15 cellular contexts compared by ENCODE assay signal in the genomic region with DNA sequence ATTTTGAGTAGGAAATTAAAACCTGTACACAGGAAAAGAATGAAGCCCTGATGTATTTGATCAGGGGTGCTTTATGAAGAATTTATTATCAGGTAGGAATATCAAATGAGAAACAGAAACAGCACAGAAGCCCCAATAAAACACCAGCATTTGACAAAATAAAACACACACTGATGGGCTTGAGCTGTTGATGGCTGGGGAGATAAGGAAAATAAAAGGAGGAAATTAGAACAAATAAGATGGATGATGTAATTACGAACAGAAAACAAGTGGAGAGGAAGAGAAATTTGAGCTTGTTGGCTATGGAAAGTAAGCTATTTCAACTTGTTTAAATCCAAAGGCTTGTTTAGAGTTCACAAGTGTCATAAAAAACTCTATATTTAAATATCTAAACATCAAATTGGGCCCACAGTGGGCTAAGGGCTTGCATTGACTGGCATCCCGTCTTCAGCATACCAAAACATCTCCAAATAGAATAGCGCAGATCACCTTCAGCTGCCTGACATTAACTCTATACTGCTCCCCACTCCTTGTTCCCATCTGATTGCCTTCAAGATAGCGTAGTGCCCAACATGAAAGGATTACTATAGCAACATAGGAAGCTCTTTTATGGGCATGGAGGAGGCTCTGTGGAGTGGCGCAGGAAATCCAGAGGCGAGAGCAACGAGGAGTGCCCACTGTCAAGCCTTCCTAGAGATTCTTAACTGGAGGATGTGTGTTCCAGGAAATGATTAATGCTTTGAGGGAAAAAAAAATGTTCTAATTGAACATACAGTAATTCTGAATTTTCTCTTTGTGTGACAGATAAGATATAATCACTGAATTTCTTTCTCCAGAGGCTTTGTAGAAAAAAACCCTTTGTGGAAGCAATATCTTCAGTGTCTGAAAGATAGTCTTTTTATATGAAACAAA.
DNase-seq lines count a peak whose midpoint lies in the region; ATAC-seq lines count a peak whose summit lies in the region.
"Had no signal": no experiment of that assay in that cellular context is flagged by ENCODE, and none has a peak within 500 bp of the region (broad histone marks: within the 10 kb centered on the region; RNA-seq: fewer than 3 reads in every experiment).

No MANE protein-coding gene starts in this region.

- DNase-seq in DMS153 (lab: John Stamatoyannopoulos, UW), result peak; percentile 77
- DNase-seq in NCI-H1092 (lab: John Stamatoyannopoulos, UW), result peak; percentile 73
- peak; percentile 75 for DNase-seq in NCI-H69 (lab: John Stamatoyannopoulos, UW)
- DNase-seq in lung microvascular endothelial cell (ENCODE audit: low read depth in 2 of 2), result peak; percentile 3
- DNase-seq in activated naive CD4-positive, alpha-beta T cell treated with anti-CD3 and anti-CD28 coated beads, Interleukin-2, amount 50 U/mL, for 72 hours (ENCODE audit: low spot score in 2 of 2), result no peak
- no peak for DNase-seq in COLO668 (lab: John Stamatoyannopoulos, UW; ENCODE audit: unreplicated experiment)
- DNase-seq: activated effector memory CD4-positive, alpha-beta T cell treated with Interleukin-2 at 50 U/mL for 16 hours; COR-L47; foreskin keratinocyte; NCI-H2081 treated with DMSO at 0.1 percent for 48 hours; SHP77 treated with DMSO at 0.1 percent for 48 hours; stimulated activated CD4-positive, alpha-beta T cell treated with anti-CD3 and anti-CD28 coated beads, Interleukin-2, amount 100 ng/mL, for 48 hours had no signal

- no peaks in the 10 kb centered on the region for H3K9me3 Mint-ChIP-seq in activated naive CD4-positive, alpha-beta T cell treated with anti-CD3 and anti-CD28 coated beads, Interleukin-2, amount 50 U/mL, for 72 hours

- H3K36me3 Mint-ChIP-seq in activated naive CD4-positive, alpha-beta T cell treated with anti-CD3 and anti-CD28 coated beads, Interleukin-2, amount 50 U/mL, for 72 hours, result no peaks in the 10 kb centered on the region

- H3K27ac Mint-ChIP-seq in activated naive CD4-positive, alpha-beta T cell treated with anti-CD3 and anti-CD28 coated beads, Interleukin-2, amount 50 U/mL, for 72 hours, result no peak overlapping the region

- no peak for ATAC-seq in activated naive CD4-positive, alpha-beta T cell treated with anti-CD3 and anti-CD28 coated beads, Interleukin-2, amount 50 U/mL, for 72 hours
- ATAC-seq in HG02884 (IDR thresholded peaks at IDR 0.05; ENCODE audit: unreplicated experiment) (no peak), HG02610 (IDR thresholded peaks at IDR 0.05; ENCODE audit: unreplicated experiment) (no peak)
- ATAC-seq: foreskin keratinocyte, left lobe of liver had no signal

Comparison
In these comparisons a context has a peak if more than half of its experiments do, and no peak if none do; other contexts are left out.
1. DNase-seq: peak in DMS153 (single experiment), NCI-H1092 (single experiment), NCI-H69 (single experiment) and lung microvascular endothelial cell (2 of 2); none in activated naive CD4-positive, alpha-beta T cell treated with anti-CD3 and anti-CD28 coated beads, Interleukin-2, amount 50 U/mL, for 72 hours (0 of 2) and COLO668 (single experiment).